ENCODE assay signal across 16 cellular contexts in genomic region chr11:128575174-128575955, GRCh38. TPM values are rescaled to one million over a fixed set of nuclear protein-coding genes. Genes with fewer than 3 reads are reported as not detected.
DNase-seq lines count a peak whose midpoint lies in the region; ATAC-seq and TF ChIP-seq lines count a peak whose summit lies in the region.
"Had no signal": no experiment of that assay in that cellular context is flagged by ENCODE, and none has a peak within 500 bp of the region (broad histone marks: within the 10 kb centered on the region; RNA-seq: fewer than 3 reads in every experiment).

No MANE protein-coding gene starts in this region.

- H3K4me3 Mint-ChIP-seq in activated naive CD8-positive, alpha-beta T cell treated with anti-CD3 and anti-CD28 coated beads, Interleukin-2, amount 10 ng/mL, durations not matched to agents 7 days and 5 days, result peak overlapping the region; percentile 9
- H3K4me3 Mint-ChIP-seq in nephron progenitor cell, result no peak overlapping the region
- H3K4me3 Mint-ChIP-seq: CD8-positive, alpha-beta T cell; type B pancreatic cell had no signal

- peaks cover 20% of the 10 kb centered on the region for H3K4me1 Mint-ChIP-seq in activated naive CD8-positive, alpha-beta T cell treated with anti-CD3 and anti-CD28 coated beads, Interleukin-2, amount 10 ng/mL, durations not matched to agents 7 days and 5 days
- peaks cover 70% of the 10 kb centered on the region for H3K4me1 Mint-ChIP-seq in nephron progenitor cell

- no peak for TF ChIP-seq CTCF in HL-60 (IDR thresholded peaks at IDR 0.05; ENCODE audit: insufficient read depth, low read length)
- TF ChIP-seq CTCF in nephron progenitor cell (IDR thresholded peaks at IDR 0.05), result no peak

- H3K27me3 ChIP-seq in HL-60 (ENCODE audit: insufficient read depth, poor library complexity, severe bottlenecking), result no peaks in the 10 kb centered on the region
- H3K27me3 ChIP-seq: SJCRH30 had no signal

- H3K27ac ChIP-seq in HL-60 (replicated peaks), result peak overlapping the region; percentile 68
- H3K27ac ChIP-seq: SJCRH30 had no signal

- H3K27ac Mint-ChIP-seq in activated naive CD8-positive, alpha-beta T cell treated with anti-CD3 and anti-CD28 coated beads, Interleukin-2, amount 10 ng/mL, durations not matched to agents 7 days and 5 days, result no peak overlapping the region
- peak overlapping the region; percentile 86 for H3K27ac Mint-ChIP-seq in nephron progenitor cell
- H3K27ac Mint-ChIP-seq: type B pancreatic cell had no signal

- DNase-seq in CD1c-positive myeloid dendritic cell (ENCODE audit: extremely low spot score) (peak; percentile 15), HL-60 (ENCODE audit: low read depth in 1 of 2, low spot score in 1 of 2) (peak; percentile 42 to 47), nephron progenitor cell (no peak), SK-N-DZ (ENCODE audit: low spot score) (no peak), inferior parietal cortex (ENCODE audit: extremely low spot score) (no peak), T-helper 9 cell (no peak)
- DNase-seq in activated naive CD8-positive, alpha-beta T cell treated with anti-CD3 and anti-CD28 coated beads, Interleukin-2, amount 10 ng/mL, durations not matched to agents 7 days and 5 days, result no peak
- no peak for DNase-seq in activated effector memory CD4-positive, alpha-beta T cell treated with Interleukin-2 at 50 U/mL for 16 hours
- DNase-seq: activated CD4-positive, CD25-positive, alpha-beta regulatory T cell treated with anti-CD3 and anti-CD28 coated beads, Interleukin-2, amount 50 U/mL, for 72 hours; activated gamma-delta T cell; CD8-positive, alpha-beta T cell; NCI-H345 had no signal

- H3K36me3 Mint-ChIP-seq in activated naive CD8-positive, alpha-beta T cell treated with anti-CD3 and anti-CD28 coated beads, Interleukin-2, amount 10 ng/mL, durations not matched to agents 7 days and 5 days, result peaks cover 4% of the 10 kb centered on the region
- peaks cover 7% of the 10 kb centered on the region for H3K36me3 Mint-ChIP-seq in nephron progenitor cell (ENCODE audit: low read depth)
- H3K36me3 Mint-ChIP-seq: CD8-positive, alpha-beta T cell had no signal

- POLR2A ChIA-PET in activated naive CD8-positive, alpha-beta T cell treated with anti-CD3 and anti-CD28 coated beads, Interleukin-2, amount 10 ng/mL, durations not matched to agents 7 days and 5 days (lab: Charles Lee), result no interaction called here

- no peak overlapping the region for H3K4me3 ChIP-seq in HL-60 (replicated peaks; ENCODE audit: insufficient read depth, low read length)
- H3K4me3 ChIP-seq: K562, SJCRH30 had no signal

- peaks cover 2% of the 10 kb centered on the region for H3K27me3 Mint-ChIP-seq in activated naive CD8-positive, alpha-beta T cell treated with anti-CD3 and anti-CD28 coated beads, Interleukin-2, amount 10 ng/mL, durations not matched to agents 7 days and 5 days
- peaks cover 33% of the 10 kb centered on the region for H3K27me3 Mint-ChIP-seq in nephron progenitor cell (ENCODE audit: low read depth, poor library complexity)

- no peaks in the 10 kb centered on the region for H3K9me3 Mint-ChIP-seq in activated naive CD8-positive, alpha-beta T cell treated with anti-CD3 and anti-CD28 coated beads, Interleukin-2, amount 10 ng/mL, durations not matched to agents 7 days and 5 days
- peaks cover 27% of the 10 kb centered on the region for H3K9me3 Mint-ChIP-seq in nephron progenitor cell
- H3K9me3 Mint-ChIP-seq: type B pancreatic cell had no signal

- ATAC-seq in activated naive CD8-positive, alpha-beta T cell treated with anti-CD3 and anti-CD28 coated beads, Interleukin-2, amount 10 ng/mL, durations not matched to agents 7 days and 5 days (ENCODE audit: low read depth), result no peak
- ATAC-seq: HCT116, K562 had no signal

RNA-seq across cellular contexts. Expression of gene ETS1, which starts 12.0 kb away (rescaled TPM):
- 100 to 1,000 TPM; 568 to 580 TPM for total RNA-seq in activated naive CD8-positive, alpha-beta T cell treated with anti-CD3 and anti-CD28 coated beads, Interleukin-2, amount 10 ng/mL, durations not matched to agents 7 days and 5 days
- not detected in 2 replicates for polyA plus RNA-seq in SK-N-DZ (2014; cell fraction: cytosol; rRNA removed)
- polyA plus RNA-seq in SK-N-DZ (2014; cell fraction: nucleus; rRNA removed), result not detected in 2 replicates

Comparison
In these comparisons a context has a peak if more than half of its experiments do, and no peak if none do; other contexts are left out.
1. DNase-seq: peak in CD1c-positive myeloid dendritic cell (single experiment) and HL-60 (2 of 2); none in activated naive CD8-positive, alpha-beta T cell treated with anti-CD3 and anti-CD28 coated beads, Interleukin-2, amount 10 ng/mL, durations not matched to agents 7 days and 5 days (single experiment), nephron progenitor cell (single experiment), activated effector memory CD4-positive, alpha-beta T cell treated with Interleukin-2 at 50 U/mL for 16 hours (single experiment), SK-N-DZ (single experiment), inferior parietal cortex (single experiment) and T-helper 9 cell (single experiment).